Comparison of ENCODE assay signal across 17 cellular contexts in the genomic region with DNA sequence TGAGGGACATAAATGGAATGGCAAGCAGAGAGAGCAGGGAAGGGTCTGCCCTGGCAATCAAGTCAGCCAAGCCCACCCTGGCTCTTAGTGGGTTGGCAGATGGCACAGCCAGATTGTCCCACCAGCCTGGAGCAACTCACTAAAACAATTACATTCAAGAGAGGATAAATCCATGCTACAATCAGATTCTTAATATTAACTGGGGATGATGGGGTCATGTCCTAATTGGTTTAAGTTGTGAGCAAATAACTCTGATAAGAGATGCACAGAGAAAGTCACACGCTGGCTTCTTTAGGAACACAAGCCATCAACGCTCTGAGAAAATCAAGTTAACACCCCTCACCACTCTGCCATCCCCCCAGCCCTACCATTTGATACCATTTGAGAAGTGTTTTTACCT.
"Had no signal": no experiment of that assay in that cellular context is flagged by ENCODE, and none has a peak within 500 bp of the region (broad histone marks: within the 10 kb centered on the region; RNA-seq: fewer than 3 reads in every experiment).

No MANE protein-coding gene starts in this region.

- DNase-seq: activated CD4-positive, alpha-beta memory T cell treated with anti-CD3 and anti-CD28 coated beads, Interleukin-2, amount 10 ng/mL, durations not matched to agents 7 days and 5 days; activated CD4-positive, alpha-beta T cell treated with anti-CD3 and anti-CD28 coated beads for 36 hours; activated CD8-positive, alpha-beta memory T cell treated with anti-CD3 and anti-CD28 coated beads, Interleukin-2, amount 50 U/mL, for 4 hours; activated gamma-delta T cell treated with Interleukin-2 at 50 U/mL for 16 hours; activated naive CD8-positive, alpha-beta T cell treated with anti-CD3 and anti-CD28 coated beads for 36 hours; activated T-cell treated with anti-CD3 and anti-CD28 coated beads, Interleukin-2, amount 50 U/mL, for 72 hours; left cardiac atrium; mucosa of descending colon; pancreas; stimulated activated CD4-positive, alpha-beta T cell treated with anti-CD3 and anti-CD28 coated beads, Interleukin-15, amount 100 ng/mL, for 24 hours; stimulated activated CD4-positive, alpha-beta T cell treated with anti-CD3 and anti-CD28 coated beads, Interleukin-4, amount 100 ng/mL, for 4 hours; stomach; uterus had no signal

- H3K9me3 ChIP-seq: breast epithelium, mucosa of descending colon, pancreas, stomach, uterus had no signal

- ATAC-seq: activated CD4-positive, alpha-beta T cell treated with anti-CD3 and anti-CD28 coated beads for 36 hours; activated T-cell treated with anti-CD3 and anti-CD28 coated beads, Interleukin-2, amount 50 U/mL, for 72 hours; esophagus mucosa; left cardiac atrium; mucosa of descending colon; pancreas had no signal

- H3K27me3 ChIP-seq: breast epithelium, pancreas, stomach, uterus had no signal

- H3K4me1 ChIP-seq: breast epithelium, uterus had no signal

- H3K27ac Mint-ChIP-seq: activated CD4-positive, alpha-beta memory T cell treated with anti-CD3 and anti-CD28 coated beads, Interleukin-2, amount 10 ng/mL, durations not matched to agents 7 days and 5 days; activated CD4-positive, alpha-beta T cell treated with anti-CD3 and anti-CD28 coated beads for 36 hours; activated T-cell treated with anti-CD3 and anti-CD28 coated beads, Interleukin-2, amount 50 U/mL, for 72 hours; neural progenitor cell had no signal

- H3K36me3 ChIP-seq: breast epithelium, neural progenitor cell, pancreas, stomach, uterus had no signal

- H3K4me3 ChIP-seq: breast epithelium, lung, mucosa of descending colon, neural progenitor cell, pancreas, stomach, uterus had no signal

- H3K4me3 Mint-ChIP-seq: activated CD4-positive, alpha-beta memory T cell treated with anti-CD3 and anti-CD28 coated beads, Interleukin-2, amount 10 ng/mL, durations not matched to agents 7 days and 5 days; activated CD4-positive, alpha-beta T cell treated with anti-CD3 and anti-CD28 coated beads for 36 hours; activated naive CD8-positive, alpha-beta T cell treated with anti-CD3 and anti-CD28 coated beads for 36 hours had no signal

- H3K9me3 Mint-ChIP-seq: activated CD4-positive, alpha-beta memory T cell treated with anti-CD3 and anti-CD28 coated beads, Interleukin-2, amount 10 ng/mL, durations not matched to agents 7 days and 5 days; activated naive CD8-positive, alpha-beta T cell treated with anti-CD3 and anti-CD28 coated beads for 36 hours; activated T-cell treated with anti-CD3 and anti-CD28 coated beads, Interleukin-2, amount 50 U/mL, for 72 hours had no signal

- H3K27ac ChIP-seq: neural progenitor cell had no signal

- H3K36me3 Mint-ChIP-seq: activated naive CD8-positive, alpha-beta T cell treated with anti-CD3 and anti-CD28 coated beads for 36 hours had no signal
